25 cellular contexts compared by ENCODE assay signal in genomic region chr3:178560759-178561158, GRCh38. TPM values are rescaled to one million over a fixed set of nuclear protein-coding genes. Genes with fewer than 3 reads are reported as not detected.
DNase-seq lines count a peak whose midpoint lies in the region; ATAC-seq and TF ChIP-seq lines count a peak whose summit lies in the region.
"Had no signal": no experiment of that assay in that cellular context is flagged by ENCODE, and none has a peak within 500 bp of the region (broad histone marks: within the 10 kb centered on the region; RNA-seq: fewer than 3 reads in every experiment).

No MANE protein-coding gene starts in this region.

- H3K27me3 ChIP-seq in KMS-11 (ENCODE audit: insufficient read depth, low read depth) (no peaks in the 10 kb centered on the region), SU-DHL-6 (ENCODE audit: low read length) (no peaks in the 10 kb centered on the region), GM23338 (ENCODE audit: insufficient read depth) (no peaks in the 10 kb centered on the region)
- H3K27me3 ChIP-seq: Peyer's patch had no signal

- H3K9me3 ChIP-seq in SU-DHL-6 (ENCODE audit: insufficient read depth, low read length): no peaks in the 10 kb centered on the region
- H3K9me3 ChIP-seq: HAP-1, Peyer's patch, SK-N-SH had no signal

- DNase-seq in DMS 273 (lab: John Stamatoyannopoulos, UW; ENCODE audit: unreplicated experiment) (peak; percentile 19), DMS 273 treated with DMSO at 0.1 percent for 48 hours (lab: John Stamatoyannopoulos, UW) (no peak), NCI-H524 (lab: John Stamatoyannopoulos, UW) (peak; percentile 46 to 86), NCI-H2196 treated with DMSO at 0.1 percent for 48 hours (lab: John Stamatoyannopoulos, UW; ENCODE audit: unreplicated experiment) (no peak), MV-4-11 (lab: John Stamatoyannopoulos, UW) (no peak), GM23338 (ENCODE audit: low spot score) (no peak)
- DNase-seq: 8988T, ACHN, DMS53, GOT3, HFFc6, NCI-H1930, NCI-H526, OCI-M1, Peyer's patch, SK-N-SH, T-helper 2 cell had no signal

- H3K9me2 ChIP-seq in SU-DHL-6 (replicated peaks; ENCODE audit: insufficient read depth, low read length) (no peaks in the 10 kb centered on the region), GM23338 (ENCODE audit: insufficient read depth) (peaks cover 13% of the 10 kb centered on the region; the same call in 1 of the 2 replicates)
- H3K9me2 ChIP-seq: SK-N-SH had no signal

- H3K36me3 Mint-ChIP-seq in GM23338 (ENCODE audit: low read depth): no peaks in the 10 kb centered on the region

- H3K79me2 ChIP-seq in KMS-11 (ENCODE audit: insufficient read depth, low read depth) (no peaks in the 10 kb centered on the region), SU-DHL-6 (ENCODE audit: insufficient read depth, low read length) (peaks cover 71% of the 10 kb centered on the region), GM23338 (replicated peaks; ENCODE audit: insufficient read depth) (no peaks in the 10 kb centered on the region)

- H3F3A ChIP-seq in SU-DHL-6 (ENCODE audit: insufficient read depth) (peaks cover 41% of the 10 kb centered on the region), GM23338 (replicated peaks; ENCODE audit: low read depth) (no peaks in the 10 kb centered on the region)

- H3K9ac ChIP-seq in KMS-11 (0 out of 2 replicates have a peak overlapping the region, but pooled peaks have one; percentile 8), SU-DHL-6 (ENCODE audit: low read length) (peak overlapping the region; percentile 84)
- H3K9ac ChIP-seq: SK-N-SH had no signal

- H3K36me3 ChIP-seq in KMS-11 (ENCODE audit: insufficient read depth): no peaks in the 10 kb centered on the region
- H3K36me3 ChIP-seq in SU-DHL-6 (ENCODE audit: low read length): peaks cover 45% of the 10 kb centered on the region
- H3K36me3 ChIP-seq in GM23338 (ENCODE audit: insufficient read depth): no peaks in the 10 kb centered on the region
- H3K36me3 ChIP-seq: HAP-1, Peyer's patch had no signal

- H3K27me3 Mint-ChIP-seq in GM23338 (ENCODE audit: insufficient read depth, low read depth, poor library complexity): peaks cover 2% of the 10 kb centered on the region

- H2AFZ ChIP-seq in KMS-11 (ENCODE audit: low read depth) (peak overlapping the region; percentile 55), SU-DHL-6 (ENCODE audit: low read depth, low read length, severe bottlenecking) (no peak overlapping the region), GM23338 (no peak overlapping the region)

- H3K4me2 ChIP-seq in KMS-11 (peak overlapping the region; percentile 59), SU-DHL-6 (ENCODE audit: low read depth, low read length, poor library complexity, severe bottlenecking) (peak overlapping the region; percentile 94), GM23338 (no peak overlapping the region)
- H3K4me2 ChIP-seq: SK-N-SH had no signal

- no peak overlapping the region for H3K4me3 Mint-ChIP-seq in GM23338
- H3K4me3 Mint-ChIP-seq: HFFc6 had no signal

- ATAC-seq in GM23338: no peak
- ATAC-seq: K562 had no signal

- no peaks in the 10 kb centered on the region for H4K20me1 ChIP-seq in KMS-11 (ENCODE audit: insufficient read depth)
- no peaks in the 10 kb centered on the region for H4K20me1 ChIP-seq in SU-DHL-6 (ENCODE audit: low read depth, low read length)
- H4K20me1 ChIP-seq in GM23338 (replicated peaks; ENCODE audit: insufficient read depth): no peaks in the 10 kb centered on the region

- no peak for TF ChIP-seq CTCF in KMS-11 (conservative IDR thresholded peaks at IDR 0.05; ENCODE audit: low read depth, low read length)
- TF ChIP-seq CTCF in SU-DHL-6 (IDR thresholded peaks at IDR 0.05; ENCODE audit: insufficient read depth, low read length, poor library complexity, severe bottlenecking): no peak
- no peak for TF ChIP-seq CTCF in GM23338 (conservative IDR thresholded peaks at IDR 0.05; ENCODE audit: low read depth in 2 of 2)

- no peaks in the 10 kb centered on the region for H3K4me1 Mint-ChIP-seq in GM23338

- H3K27ac ChIP-seq in KMS-11 (peak overlapping the region; percentile 57), SU-DHL-6 (ENCODE audit: low read depth, low read length) (peak overlapping the region; percentile 87), GM23338 (ENCODE audit: low read depth) (no peak overlapping the region)
- H3K27ac ChIP-seq: Peyer's patch had no signal

- H3K9me3 Mint-ChIP-seq in GM23338: no peaks in the 10 kb centered on the region

- H3K27ac Mint-ChIP-seq in GM23338: no peak overlapping the region
- H3K27ac Mint-ChIP-seq: HFFc6 had no signal

- H3K4me3 ChIP-seq in KMS-11 (IDR thresholded peaks at IDR 0.05; ENCODE audit: insufficient read depth, low read depth, low read length) (no peak overlapping the region), SU-DHL-6 (ENCODE audit: insufficient read depth, low read length, poor library complexity, severe bottlenecking) (peak overlapping the region; percentile 94), GM23338 (no peak overlapping the region)
- H3K4me3 ChIP-seq: HAP-1, K562, Peyer's patch had no signal

- peaks cover 44% of the 10 kb centered on the region for H3K4me1 ChIP-seq in KMS-11 (ENCODE audit: low read depth, poor library complexity, severe bottlenecking)
- H3K4me1 ChIP-seq in GM23338 (ENCODE audit: insufficient read depth): no peaks in the 10 kb centered on the region
- H3K4me1 ChIP-seq: HAP-1, Peyer's patch had no signal

TF ChIP-seq in GM23338, 12 proteins besides CTCF, POLR2A, EP300 and RAD21 (continues in another document):
- TF ChIP-seq ZNF331 (CRISPR knock-in tag; IDR thresholded peaks at IDR 0.05; ENCODE audit: low read depth) (no peak), CREB1 (CRISPR knock-in tag; IDR thresholded peaks at IDR 0.05; ENCODE audit: low read depth) (no peak), POLR2AphosphoS5 (IDR thresholded peaks at IDR 0.05; ENCODE audit: low read depth) (no peak), JUNB (IDR thresholded peaks at IDR 0.05; ENCODE audit: unreplicated experiment) (no peak), EZH2phosphoT487 (IDR thresholded peaks at IDR 0.05; ENCODE audit: unreplicated experiment) (no peak), STAT1 (IDR thresholded peaks at IDR 0.05; ENCODE audit: unreplicated experiment) (no peak), ZNF114 (CRISPR knock-in tag; IDR thresholded peaks at IDR 0.05) (no peak), REST (IDR thresholded peaks at IDR 0.05; ENCODE audit: unreplicated experiment) (no peak)

RNA-seq across cellular contexts. Expression of gene KCNMB2, which starts 24.5 kb away (rescaled TPM):
- total RNA-seq in GM23338 (2014; rRNA removed; shearing (Covaris generic)): not detected in 2 replicates
- 0.28 and 0.53 TPM in 2 replicates for polyA plus RNA-seq in GM23338 (2016; fragmentation: Nextera tagmentation; extraction: Ambion mirVana)
- total RNA-seq: G401, HFFc6, K562, LHCN-M2, MCF 10A, Peyer's patch had no signal
- polyA plus RNA-seq: BJ, SK-N-SH had no signal

Comparison
In these comparisons a context has a peak if more than half of its experiments do, and no peak if none do; other contexts are left out.
1. DNase-seq: peak in DMS 273 (single experiment) and NCI-H524 (2 of 2); none in DMS 273 treated with DMSO at 0.1 percent for 48 hours (single experiment), NCI-H2196 treated with DMSO at 0.1 percent for 48 hours (single experiment), MV-4-11 (single experiment) and GM23338 (single experiment).